Comparison of ENCODE assay signal across 18 cellular contexts in the genomic region with DNA sequence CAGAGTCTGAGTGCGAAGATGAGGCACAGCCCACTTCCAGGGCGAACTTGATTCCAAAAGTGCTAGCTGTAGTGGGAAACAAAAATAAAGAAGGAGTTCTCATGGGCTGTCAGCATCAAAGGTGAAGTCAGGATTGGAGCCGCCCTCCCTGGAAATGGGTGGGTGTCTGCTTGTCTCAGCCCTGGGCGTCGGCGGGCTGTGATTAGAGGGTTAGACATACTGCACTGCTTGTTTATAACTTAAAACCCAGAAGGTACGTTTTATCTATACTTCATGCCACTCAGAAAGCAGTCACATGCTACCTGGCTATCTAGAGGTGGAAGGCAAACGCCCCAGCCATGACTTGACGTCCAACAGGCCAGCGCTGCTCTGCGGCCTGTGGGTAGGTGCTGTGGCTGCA.
DNase-seq lines count a peak whose midpoint lies in the region; TF ChIP-seq lines count a peak whose summit lies in the region.
"Had no signal": no experiment of that assay in that cellular context is flagged by ENCODE, and none has a peak within 500 bp of the region (broad histone marks: within the 10 kb centered on the region; RNA-seq: fewer than 3 reads in every experiment).

No MANE protein-coding gene starts in this region.

- H3K36me3 ChIP-seq in right atrium auricular region, result peaks cover 29% of the 10 kb centered on the region
- H3K36me3 ChIP-seq in suprapubic skin, result peaks cover 69% of the 10 kb centered on the region
- H3K36me3 ChIP-seq: BLaER1 treated with 17β-estradiol and CSF1 and Interleukin-3, amounts not matched to agents 10 nM and 100 nM had no signal

- peaks cover 6% of the 10 kb centered on the region for H3K27me3 Mint-ChIP-seq in nephron progenitor cell (ENCODE audit: low read depth, poor library complexity)
- H3K27me3 Mint-ChIP-seq: B cell; CD4-positive, alpha-beta T cell had no signal

- TF ChIP-seq EP300 in suprapubic skin (IDR thresholded peaks at IDR 0.05), result no peak

- H3K9me3 Mint-ChIP-seq in nephron progenitor cell, result peaks cover 27% of the 10 kb centered on the region
- H3K9me3 Mint-ChIP-seq: CD4-positive, alpha-beta T cell; CD8-positive, alpha-beta T cell had no signal

- no peak overlapping the region for H3K27ac ChIP-seq in right atrium auricular region
- H3K27ac ChIP-seq in suprapubic skin, result no peak overlapping the region
- H3K27ac ChIP-seq: 22Rv1; A549; BLaER1 treated with 17β-estradiol and CSF1 and Interleukin-3, amounts not matched to agents 10 nM and 100 nM; C4-2B had no signal

- H3K4me3 ChIP-seq in right atrium auricular region (no peak overlapping the region), suprapubic skin (no peak overlapping the region)
- H3K4me3 ChIP-seq: A549; BLaER1 treated with 17β-estradiol and CSF1 and Interleukin-3, amounts not matched to agents 10 nM and 100 nM had no signal

- no peak for TF ChIP-seq POLR2A in suprapubic skin (IDR thresholded peaks at IDR 0.05)

- no peak overlapping the region for H3K4me3 Mint-ChIP-seq in nephron progenitor cell
- H3K4me3 Mint-ChIP-seq: B cell; CD4-positive, alpha-beta T cell; CD8-positive, alpha-beta T cell had no signal

- H3K4me1 ChIP-seq in right atrium auricular region (no peaks in the 10 kb centered on the region), suprapubic skin (no peaks in the 10 kb centered on the region)
- H3K4me1 ChIP-seq: A549, Caco-2 had no signal

- H3K36me3 Mint-ChIP-seq in nephron progenitor cell (ENCODE audit: low read depth), result peaks cover 72% of the 10 kb centered on the region
- H3K36me3 Mint-ChIP-seq: CD8-positive, alpha-beta T cell had no signal

- intact Hi-C loops in cardiac septum (cut with DNase I) (no loop called here), head of caudate nucleus (cut with DNase I) (no loop called here)

- H3K9me3 ChIP-seq in right atrium auricular region (no peaks in the 10 kb centered on the region), suprapubic skin (no peaks in the 10 kb centered on the region)
- H3K9me3 ChIP-seq: A549; BLaER1 treated with 17β-estradiol and CSF1 and Interleukin-3, amounts not matched to agents 10 nM and 100 nM; Caco-2 had no signal

- DNase-seq in cardiac septum (ENCODE audit: low spot score) (peak; percentile 59), right atrium auricular region (ENCODE audit: low spot score) (no peak), head of caudate nucleus (peak in 30 of 42 donors; percentile 15 to 88 (median 45)), putamen (ENCODE audit: low spot score) (peak; percentile 56), nephron progenitor cell (no peak), suprapubic skin (ENCODE audit: low spot score in 2 of 2) (no peak)
- DNase-seq: AML-193; Caco-2; Calu3; CD4-positive, alpha-beta T cell; CD8-positive, alpha-beta T cell; DMS79 treated with DMSO at 0.1 percent for 48 hours; GF-D8 had no signal

- WGBS in suprapubic skin, result 96% methylated on average over 11 of the region's 11 CpGs

- no peak for TF ChIP-seq CTCF in right atrium auricular region (IDR thresholded peaks at IDR 0.05)
- TF ChIP-seq CTCF in nephron progenitor cell (IDR thresholded peaks at IDR 0.05), result no peak
- no peak for TF ChIP-seq CTCF in suprapubic skin (IDR thresholded peaks at IDR 0.05)

- H3K27me3 ChIP-seq in right atrium auricular region (no peaks in the 10 kb centered on the region), suprapubic skin (no peaks in the 10 kb centered on the region)
- H3K27me3 ChIP-seq: BLaER1 treated with 17β-estradiol and CSF1 and Interleukin-3, amounts not matched to agents 10 nM and 100 nM had no signal

- H3K27ac Mint-ChIP-seq in nephron progenitor cell, result no peak overlapping the region
- H3K27ac Mint-ChIP-seq: B cell; CD4-positive, alpha-beta T cell; CD8-positive, alpha-beta T cell had no signal

- H3K4me1 Mint-ChIP-seq in nephron progenitor cell, result peaks cover 46% of the 10 kb centered on the region
- H3K4me1 Mint-ChIP-seq: B cell had no signal

Comparison
In these comparisons a context has a peak if more than half of its experiments do, and no peak if none do; other contexts are left out.
1. DNase-seq: peak in cardiac septum (single experiment), head of caudate nucleus (30 of 42) and putamen (single experiment); none in right atrium auricular region (single experiment), nephron progenitor cell (single experiment) and suprapubic skin (0 of 2).